ENCODE assay signal across 13 cellular contexts in genomic region chr10:119135517-119135890, GRCh38. TPM values are rescaled to one million over a fixed set of nuclear protein-coding genes. Genes with fewer than 3 reads are reported as not detected.
DNase-seq lines count a peak whose midpoint lies in the region; ATAC-seq, FAIRE-seq and TF ChIP-seq lines count a peak whose summit lies in the region.
"Had no signal": no experiment of that assay in that cellular context is flagged by ENCODE, and none has a peak within 500 bp of the region (broad histone marks: within the 10 kb centered on the region; RNA-seq: fewer than 3 reads in every experiment).

No MANE protein-coding gene starts in this region.

- FAIRE-seq in A549 (lab: Jason Lieb, UNC) = no peak

- CTCF ChIA-PET in A549 (lab: Yijun Ruan, JAX) = interaction anchor here (0.6 to 1.1 kb wide), 2 partner anchors 30 kb away, joined by 3 read pairs; partner anchors contain the start of gene SFXN4
- CTCF ChIA-PET in activated CD4-positive, alpha-beta memory T cell treated with anti-CD3 and anti-CD28 coated beads for 36 hours (lab: Charles Lee) = interaction anchor here (1.0 kb wide), 2 partner anchors 63 to 71 kb away, joined by 3 to 4 read pairs; no protein-coding TSS in a partner anchor

- peaks cover 54% of the 10 kb centered on the region for H3K4me1 Mint-ChIP-seq in activated CD4-positive, alpha-beta memory T cell treated with anti-CD3 and anti-CD28 coated beads for 36 hours (ENCODE audit: low read depth)

- H3K4me3 Mint-ChIP-seq in activated CD4-positive, alpha-beta memory T cell treated with anti-CD3 and anti-CD28 coated beads for 36 hours = no peak overlapping the region
- H3K4me3 Mint-ChIP-seq: central memory CD8-positive, alpha-beta T cell had no signal

- no peaks in the 10 kb centered on the region for H3K9me3 Mint-ChIP-seq in activated CD4-positive, alpha-beta memory T cell treated with anti-CD3 and anti-CD28 coated beads for 36 hours
- H3K9me3 Mint-ChIP-seq: central memory CD8-positive, alpha-beta T cell had no signal

- POLR2A ChIA-PET in A549 (lab: Yijun Ruan, JAX) = no interaction called here
- POLR2A ChIA-PET in activated CD4-positive, alpha-beta memory T cell treated with anti-CD3 and anti-CD28 coated beads for 36 hours (lab: Charles Lee) = interaction anchor here (1.3 to 1.5 kb wide), 2 partner anchors 31 to 56 kb away, joined by 3 to 5 read pairs; partner anchors contain the start of genes DENND10 and EIF3A

- ATAC-seq in A549 (no peak), GM18505 (IDR thresholded peaks at IDR 0.05; ENCODE audit: unreplicated experiment) (no peak), HG02759 (IDR thresholded peaks at IDR 0.05; ENCODE audit: unreplicated experiment) (no peak)

- intact Hi-C loops in activated CD4-positive, alpha-beta memory T cell treated with anti-CD3 and anti-CD28 coated beads for 36 hours (cut with micrococcal nuclease) = loop anchor here (2.0 kb wide), 1 partner anchor 407 kb away; the partner anchor contains the start of gene RGS10

- TF ChIP-seq EP300 in A549 (IDR thresholded peaks at IDR 0.05) = no peak

- H3K36me3 Mint-ChIP-seq in activated CD4-positive, alpha-beta memory T cell treated with anti-CD3 and anti-CD28 coated beads for 36 hours = peaks cover 46% of the 10 kb centered on the region

- no peaks in the 10 kb centered on the region for H3K27me3 Mint-ChIP-seq in activated CD4-positive, alpha-beta memory T cell treated with anti-CD3 and anti-CD28 coated beads for 36 hours
- H3K27me3 Mint-ChIP-seq: central memory CD8-positive, alpha-beta T cell had no signal

- H3K4me1 ChIP-seq in A549 = peaks cover 12% of the 10 kb centered on the region

- TF ChIP-seq CTCF in A549 (IDR thresholded peaks at IDR 0.05) = no peak

- no peak overlapping the region for H3K4me3 ChIP-seq in A549
- H3K4me3 ChIP-seq: transverse colon had no signal

- 84% methylated on average over 4 of the region's 4 CpGs for WGBS in A549 (ENCODE audit: missing lambda C conversion rate)

- no peak overlapping the region for H3K4me2 ChIP-seq in A549

- no peaks in the 10 kb centered on the region for H3K9me3 ChIP-seq in A549
- H3K9me3 ChIP-seq: transverse colon had no signal

- TF ChIP-seq RAD21 in A549 (conservative IDR thresholded peaks at IDR 0.05 in 1 of 2, IDR thresholded peaks at IDR 0.05 in 1 of 2) = no peak

- H3K27ac Mint-ChIP-seq in activated CD4-positive, alpha-beta memory T cell treated with anti-CD3 and anti-CD28 coated beads for 36 hours = peak overlapping the region; percentile 61

- TF ChIP-seq POLR2A in A549 (IDR thresholded peaks at IDR 0.05; ENCODE audit: low read length) (no peak), GM18505 (IDR thresholded peaks at IDR 0.05; ENCODE audit: borderline replicate concordance, extremely low read depth, insufficient read depth, insufficient read length) (no peak)

- DNase-seq in A549 (ENCODE audit: low read depth in 1 of 2, low spot score in 1 of 2) (no peak), EH (ENCODE audit: low read depth) (peak; percentile 26), iris pigment epithelial cell (ENCODE audit: low read depth) (peak; percentile 91), NAMALWA (ENCODE audit: low spot score) (no peak)
- peak; percentile 53 for DNase-seq in activated CD4-positive, alpha-beta memory T cell treated with anti-CD3 and anti-CD28 coated beads for 36 hours
- DNase-seq in activated effector memory CD4-positive, alpha-beta T cell treated with anti-CD3 and anti-CD28 coated beads, Interleukin-2, amount 50 U/mL, for 16 hours = no peak
- DNase-seq: activated CD4-positive, alpha-beta T cell treated with anti-CD3 and anti-CD28 coated beads for 4 hours; NCI-H1436; stimulated activated CD4-positive, alpha-beta T cell treated with anti-CD3 and anti-CD28 coated beads, Interleukin-4, amount 100 ng/mL, for 4 hours; transverse colon had no signal

- no peak overlapping the region for H3K27ac ChIP-seq in A549

TF ChIP-seq in A549, 52 proteins besides CTCF, POLR2A, EP300 and RAD21:
- no peak for TF ChIP-seq RFX5 (IDR thresholded peaks at IDR 0.05)
- TF ChIP-seq CEBPB (IDR thresholded peaks at IDR 0.05) = peak; percentile 11 to 24; a peak in 1 of 4 replicates

RNA-seq across cellular contexts. Expression of gene SFXN4, which starts 30.0 kb away (rescaled TPM):
- 59.4 and 66.0 TPM in 2 replicates for polyA plus RNA-seq in A549 (2011; rRNA removed)
- 38.8 and 43.5 TPM in 2 replicates for polyA plus RNA-seq in A549 (2012; cell fraction: cytosol; rRNA removed)
- 21.4 and 32.5 TPM in 2 replicates for polyA plus RNA-seq in A549 (2012; cell fraction: nucleus; rRNA removed)
- polyA plus RNA-seq in A549 (2017; fragmentation: RNase III; extraction: RNeasy Plus Mini Kit Qiagen cat#74134 plus additional on column Dnase treatment) = 39.3 to 44.2 TPM (median 42.7 TPM) in 3 replicates
- 22.5 and 30.3 TPM in 2 replicates for polyA minus RNA-seq in A549 (2011; rRNA and poly(A)+ RNA removed)
- total RNA-seq in activated CD4-positive, alpha-beta memory T cell treated with anti-CD3 and anti-CD28 coated beads for 36 hours = 10 to 100 TPM; 38.3 to 38.7 TPM

RNA-seq across cellular contexts. Expression of gene DENND10, which starts 31.6 kb away (rescaled TPM):
- polyA plus RNA-seq in A549 (2011; rRNA removed) (88.6 and 94.3 TPM in 2 replicates), A549 (2017; fragmentation: RNase III; extraction: RNeasy Plus Mini Kit Qiagen cat#74134 plus additional on column Dnase treatment) (47.1 to 49.7 TPM (median 48.4 TPM) in 3 replicates)
- 41.4 and 43.8 TPM in 2 replicates for polyA plus RNA-seq in A549 (2012; cell fraction: cytosol; rRNA removed)
- polyA plus RNA-seq in A549 (2012; cell fraction: nucleus; rRNA removed) = 22.6 and 26.0 TPM in 2 replicates
- 47.4 and 66.9 TPM in 2 replicates for polyA minus RNA-seq in A549 (2011; rRNA and poly(A)+ RNA removed)
- total RNA-seq in activated CD4-positive, alpha-beta memory T cell treated with anti-CD3 and anti-CD28 coated beads for 36 hours = 10 to 100 TPM; 29.8 to 31.4 TPM

RNA-seq across cellular contexts. Expression of gene PRDX3, which starts 43.1 kb away (rescaled TPM):
- polyA plus RNA-seq in A549 (2011; rRNA removed) (673 and 678 TPM in 2 replicates), A549 (2017; fragmentation: RNase III; extraction: RNeasy Plus Mini Kit Qiagen cat#74134 plus additional on column Dnase treatment) (432 to 442 TPM (median 432 TPM) in 3 replicates)
- 330 and 382 TPM in 2 replicates for polyA plus RNA-seq in A549 (2012; cell fraction: cytosol; rRNA removed)
- polyA plus RNA-seq in A549 (2012; cell fraction: nucleus; rRNA removed) = 111 and 130 TPM in 2 replicates
- 175 and 275 TPM in 2 replicates for polyA minus RNA-seq in A549 (2011; rRNA and poly(A)+ RNA removed)
- 100 to 1,000 TPM; 173 to 182 TPM for total RNA-seq in activated CD4-positive, alpha-beta memory T cell treated with anti-CD3 and anti-CD28 coated beads for 36 hours

RNA-seq across cellular contexts. Expression of gene EIF3A, which starts 54.9 kb away (rescaled TPM):
- 71.0 and 134 TPM in 2 replicates for polyA plus RNA-seq in A549 (2011; rRNA removed)
- 18.8 and 19.5 TPM in 2 replicates for polyA plus RNA-seq in A549 (2012; cell fraction: cytosol; rRNA removed)
- polyA plus RNA-seq in A549 (2012; cell fraction: nucleus; rRNA removed) = 18.9 and 40.6 TPM in 2 replicates
- polyA plus RNA-seq in A549 (2017; fragmentation: RNase III; extraction: RNeasy Plus Mini Kit Qiagen cat#74134 plus additional on column Dnase treatment) = 144 to 154 TPM (median 152 TPM) in 3 replicates
- polyA minus RNA-seq in A549 (2011; rRNA and poly(A)+ RNA removed) = 75.2 and 82.9 TPM in 2 replicates
- total RNA-seq in activated CD4-positive, alpha-beta memory T cell treated with anti-CD3 and anti-CD28 coated beads for 36 hours = 100 to 1,000 TPM; 143 to 148 TPM

Comparison
In these comparisons a context has a peak if more than half of its experiments do, and no peak if none do; other contexts are left out.
1. DNase-seq: peak in EH (single experiment), activated CD4-positive, alpha-beta memory T cell treated with anti-CD3 and anti-CD28 coated beads for 36 hours (single experiment) and iris pigment epithelial cell (single experiment); none in A549 (0 of 2), NAMALWA (single experiment) and activated effector memory CD4-positive, alpha-beta T cell treated with anti-CD3 and anti-CD28 coated beads, Interleukin-2, amount 50 U/mL, for 16 hours (single experiment).